ENCODE assay signal across 1 cellular context in the genomic region with DNA sequence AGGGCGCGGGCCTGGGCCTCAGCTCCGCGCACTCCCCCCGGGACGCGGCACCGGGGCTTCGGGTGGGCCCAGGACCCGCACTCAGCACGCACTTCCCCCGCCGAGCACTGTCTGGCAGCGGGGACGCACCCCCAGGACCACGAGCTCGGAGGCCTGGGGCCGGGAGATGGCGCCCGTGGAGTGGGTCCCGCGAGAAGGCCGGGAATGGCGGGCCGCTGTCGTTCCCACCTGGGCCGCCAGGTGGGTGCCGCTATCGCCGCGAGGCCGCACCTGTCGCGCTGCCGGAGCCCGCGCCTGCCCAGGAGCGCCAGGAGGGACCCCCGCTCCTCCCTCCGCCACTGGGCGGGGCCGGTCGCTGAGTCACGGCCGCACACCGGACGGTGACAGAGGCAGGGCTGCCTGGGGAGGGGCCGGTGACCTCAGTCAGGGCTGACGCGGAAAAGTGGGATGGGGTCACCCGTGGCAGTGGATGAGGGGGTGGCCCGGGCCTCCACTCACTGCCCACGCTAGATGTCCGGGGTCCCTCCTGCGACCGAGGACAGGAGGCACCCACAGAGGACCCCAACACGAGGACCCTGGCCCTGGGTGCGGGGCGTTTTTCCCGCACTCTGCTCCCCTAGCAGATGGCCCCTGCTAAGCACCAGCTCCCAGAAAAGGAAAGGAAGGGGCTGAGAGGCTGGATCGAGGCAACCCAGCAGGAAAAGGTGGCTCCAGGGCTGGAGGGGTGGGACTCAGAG.
TF ChIP-seq lines count a peak whose summit lies in the region.

No MANE protein-coding gene starts in this region.

TF ChIP-seq in K562, 482 proteins besides CTCF, POLR2A, EP300 and RAD21 (continued from another document):
- TF ChIP-seq ZNF197 (CRISPR knock-in tag; IDR thresholded peaks at IDR 0.05; ENCODE audit: low read depth) (no peak), E2F3 (CRISPR knock-in tag; IDR thresholded peaks at IDR 0.05) (no peak), RHOXF2B (CRISPR knock-in tag; conservative IDR thresholded peaks at IDR 0.05) (no peak), ZNF408 (CRISPR knock-in tag; IDR thresholded peaks at IDR 0.05; ENCODE audit: low read depth) (no peak), HDAC2 (IDR thresholded peaks at IDR 0.05) (0 out of 2 replicates have a peak, but pooled peaks have one; percentile 31), RB1 (IDR thresholded peaks at IDR 0.05; ENCODE audit: low read depth) (peak; percentile 59; the same call in 1 of the 2 replicates), POU5F1 (IDR thresholded peaks at IDR 0.05; ENCODE audit: borderline replicate concordance, low read depth, low read length, partially characterized antibody) (no peak), CREBBP (IDR thresholded peaks at IDR 0.05; ENCODE audit: low read depth, low read length) (no peak), ZBTB8A (IDR thresholded peaks at IDR 0.05; ENCODE audit: partially characterized antibody) (no peak), BDP1 (IDR thresholded peaks at IDR 0.05; ENCODE audit: insufficient read depth, insufficient read length) (no peak), SPI1 (IDR thresholded peaks at IDR 0.05; ENCODE audit: borderline replicate concordance, low read depth, low read length) (no peak), TAF15 (IDR thresholded peaks at IDR 0.05; ENCODE audit: low read depth, low read length) (no peak), NFE2L1 (tag; IDR thresholded peaks at IDR 0.05; ENCODE audit: borderline replicate concordance, low read depth) (no peak), ADNP (tag; IDR thresholded peaks at IDR 0.05) (no peak), CHD2 (IDR thresholded peaks at IDR 0.05; ENCODE audit: low read depth, low read length) (peak; percentile 84), SP1 (CRISPR knock-in tag; IDR thresholded peaks at IDR 0.05) (peak; percentile 35; the same call in 1 of the 2 replicates), STAT5A (IDR thresholded peaks at IDR 0.05; ENCODE audit: borderline replicate concordance, low read length) (no peak)
